9 cellular contexts compared by ENCODE assay signal in genomic region chr5:141508440-141508807, GRCh38. TPM values are rescaled to one million over a fixed set of nuclear protein-coding genes. Genes with fewer than 3 reads are reported as not detected.
DNase-seq lines count a peak whose midpoint lies in the region; TF ChIP-seq lines count a peak whose summit lies in the region.
"Had no signal": no experiment of that assay in that cellular context is flagged by ENCODE, and none has a peak within 500 bp of the region (broad histone marks: within the 10 kb centered on the region; RNA-seq: fewer than 3 reads in every experiment).

No MANE protein-coding gene starts in this region.

- H3K4me3 Mint-ChIP-seq in endothelial cell (ENCODE audit: unreplicated experiment) (peak overlapping the region; percentile 65), neural progenitor cell (peak overlapping the region; percentile 67)

- H3K27ac ChIP-seq in neural progenitor cell: peak overlapping the region; percentile 47

- H3K4me3 ChIP-seq in AG09309 (ENCODE audit: control insufficient read depth, low read depth, low read length) (peak overlapping the region; percentile 29), NT2/D1 (ENCODE audit: insufficient read length, low read depth) (no peak overlapping the region), neural progenitor cell (peak overlapping the region; percentile 5)

- H3K36me3 ChIP-seq in NT2/D1 (ENCODE audit: insufficient read depth, insufficient read length, low read length) (peaks cover 24% of the 10 kb centered on the region), neural progenitor cell (no peaks in the 10 kb centered on the region)

- peaks cover 16% of the 10 kb centered on the region for H4K20me1 ChIP-seq in neural progenitor cell (ENCODE audit: low read depth)

- H3K27me3 Mint-ChIP-seq in endothelial cell (ENCODE audit: unreplicated experiment) (peaks cover 24% of the 10 kb centered on the region), neural progenitor cell (ENCODE audit: insufficient read depth, low read depth) (peaks cover 15% of the 10 kb centered on the region)
- H3K27me3 Mint-ChIP-seq: CD8-positive, alpha-beta memory T cell had no signal

- H3K27me3 ChIP-seq in NT2/D1 (ENCODE audit: insufficient read depth, insufficient read length): no peaks in the 10 kb centered on the region
- H3K27me3 ChIP-seq in neural progenitor cell: no peaks in the 10 kb centered on the region

- no peaks in the 10 kb centered on the region for H3K9me3 Mint-ChIP-seq in endothelial cell (ENCODE audit: unreplicated experiment)
- no peaks in the 10 kb centered on the region for H3K9me3 Mint-ChIP-seq in neural progenitor cell
- H3K9me3 Mint-ChIP-seq: CD8-positive, alpha-beta memory T cell had no signal

- no peaks in the 10 kb centered on the region for H3K9me3 ChIP-seq in NT2/D1 (ENCODE audit: insufficient read depth, low read length)
- no peaks in the 10 kb centered on the region for H3K9me3 ChIP-seq in neural progenitor cell (ENCODE audit: low read depth)

- H3K9ac ChIP-seq in NT2/D1 (ENCODE audit: insufficient read length, low read depth) (peak overlapping the region; percentile 61), neural progenitor cell (no peak overlapping the region)

- H3K4me2 ChIP-seq in neural progenitor cell: peak overlapping the region; percentile 71

- peaks cover 45% of the 10 kb centered on the region for H3F3A ChIP-seq in neural progenitor cell (ENCODE audit: low read depth)

- H3K4me1 Mint-ChIP-seq in endothelial cell (ENCODE audit: unreplicated experiment) (peaks cover 40% of the 10 kb centered on the region), neural progenitor cell (peaks cover 62% of the 10 kb centered on the region)

- DNase-seq in AG09309 (ENCODE audit: low read depth): no peak
- no peak for DNase-seq in NT2/D1 (ENCODE audit: low read depth, low spot score)
- DNase-seq in endothelial cell (ENCODE audit: low spot score): no peak
- DNase-seq in neural progenitor cell (ENCODE audit: low spot score): no peak
- no peak for DNase-seq in HT-29 (ENCODE audit: low spot score)
- no peak for DNase-seq in stimulated activated CD4-positive, alpha-beta T cell treated with anti-CD3 and anti-CD28 coated beads, Interleukin-12 subunit alpha, Interleukin-12 subunit beta, amount 100 ng/mL, for 4 hours
- no peak for DNase-seq in NCI-H2196 (lab: John Stamatoyannopoulos, UW; ENCODE audit: unreplicated experiment)
- DNase-seq in T-helper 2 cell: no peak
- DNase-seq: CD8-positive, alpha-beta memory T cell had no signal

- TF ChIP-seq CTCF in AG09309 (IDR thresholded peaks at IDR 0.05; ENCODE audit: control insufficient read depth, insufficient read depth, low read depth, low read length, missing control alignments): no peak
- no peak for TF ChIP-seq CTCF in endothelial cell (IDR thresholded peaks at IDR 0.05; ENCODE audit: unreplicated experiment)
- TF ChIP-seq CTCF in neural progenitor cell (IDR thresholded peaks at IDR 0.05): no peak

- no peaks in the 10 kb centered on the region for H3K79me2 ChIP-seq in neural progenitor cell (ENCODE audit: low read depth)

- no peak overlapping the region for H2AFZ ChIP-seq in neural progenitor cell (replicated peaks)

- H3K4me1 ChIP-seq in NT2/D1 (ENCODE audit: insufficient read depth, insufficient read length): peaks cover 10% of the 10 kb centered on the region
- H3K4me1 ChIP-seq in neural progenitor cell: peaks cover 31% of the 10 kb centered on the region

- H3K27ac Mint-ChIP-seq in endothelial cell (ENCODE audit: unreplicated experiment): peak overlapping the region; percentile 82
- H3K27ac Mint-ChIP-seq in neural progenitor cell: peak overlapping the region; percentile 99

- H3K36me3 Mint-ChIP-seq in endothelial cell (ENCODE audit: low read depth, unreplicated experiment) (peaks cover 53% of the 10 kb centered on the region), neural progenitor cell (peaks cover 29% of the 10 kb centered on the region)

RNA-seq across cellular contexts. Expression of gene PCDHGC5, which starts 19.5 kb away (rescaled TPM):
- 2.9 TPM for total RNA-seq in endothelial cell (ENCODE audit: unreplicated experiment)
- 0.43 and 1.3 TPM in 2 replicates for total RNA-seq in neural progenitor cell (ENCODE audit: low replicate concordance)
- total RNA-seq in HT-29 (2014; rRNA removed; shearing (Covaris generic)): 0.61 TPM in 1 of 2 replicates, not detected in the other
- total RNA-seq: CD8-positive, alpha-beta memory T cell had no signal

RNA-seq across cellular contexts. Expression of gene PCDHGC4, which starts 23.6 kb away (rescaled TPM):
- total RNA-seq in endothelial cell (ENCODE audit: unreplicated experiment) (3.5 TPM), neural progenitor cell (ENCODE audit: low replicate concordance) (5.0 and 10.4 TPM in 2 replicates)
- 1.7 TPM in 1 of 2 replicates, not detected in the other for total RNA-seq in HT-29 (2014; rRNA removed; shearing (Covaris generic))
- total RNA-seq: CD8-positive, alpha-beta memory T cell had no signal

RNA-seq across cellular contexts. Expression of gene PCDHGC3, which starts 32.7 kb away (rescaled TPM):
- total RNA-seq in endothelial cell (ENCODE audit: unreplicated experiment): 68.2 TPM
- total RNA-seq in neural progenitor cell (ENCODE audit: low replicate concordance): 14.7 and 17.2 TPM in 2 replicates
- total RNA-seq in HT-29 (2014; rRNA removed; shearing (Covaris generic)): 1.8 and 2.1 TPM in 2 replicates
